In the genomic region with DNA sequence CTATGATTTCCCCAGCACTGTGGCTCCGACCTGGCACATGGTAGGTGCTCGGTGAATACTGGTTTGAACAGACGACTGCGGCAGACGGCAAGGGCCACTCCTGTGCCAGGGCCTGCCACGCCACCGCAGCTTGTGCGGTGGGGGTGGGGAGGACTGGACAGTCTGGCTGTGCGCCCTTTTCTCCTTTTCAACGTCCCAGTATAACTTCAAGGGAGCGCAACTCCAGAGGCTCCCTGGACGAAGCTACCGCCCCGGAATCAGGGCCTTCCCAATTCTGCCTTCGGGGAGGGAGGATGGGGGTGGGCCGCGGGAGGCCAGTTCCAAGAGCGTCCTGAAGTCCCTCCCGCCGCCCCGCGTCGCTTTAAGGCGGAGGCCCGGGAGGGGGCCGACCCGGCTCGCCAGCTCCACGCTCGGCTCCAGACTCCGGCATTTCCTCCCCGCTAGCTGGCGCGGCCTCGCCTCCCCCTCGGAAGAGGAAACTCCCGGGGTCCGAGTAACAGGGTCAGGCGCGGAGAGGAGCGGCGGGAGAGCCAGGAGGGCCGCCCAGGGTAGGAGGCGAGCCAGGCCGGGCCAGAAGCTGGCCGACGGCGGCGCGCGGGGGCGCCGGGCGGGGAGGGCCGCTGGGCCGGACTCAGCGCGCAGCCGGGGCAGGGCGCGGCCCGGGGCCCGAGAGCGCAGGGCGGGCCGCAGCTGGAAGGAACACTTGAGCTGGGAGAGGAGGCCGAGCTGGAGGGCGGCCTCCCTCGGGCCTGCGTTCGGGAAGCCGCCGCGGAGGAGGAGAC, we compare ENCODE assay signal across 8 cellular contexts. TPM values are rescaled to one million over a fixed set of nuclear protein-coding genes. Genes with fewer than 3 reads are reported as not detected.
DNase-seq lines count a peak whose midpoint lies in the region; ATAC-seq and TF ChIP-seq lines count a peak whose summit lies in the region.

TSS of gene ITPRIPL2 (plus strand) at position 388 of the 782 bp plus-strand sequence. CDS start 498 bp downstream, outside the sequence.

- H3K27ac Mint-ChIP-seq in activated T-helper 2 cell treated with anti-CD3 and anti-CD28 coated beads, Interferon-gamma antibody, Interleukin-2, Interleukin-4, amounts not matched to agents 10 μg/mL and 5 μg/mL and 100 μg/mL, durations not matched to agents 14 hours and 24 hours and 36 hours: peak within 1 kb of the TSS; percentile 88
- peak within 1 kb of the TSS; percentile 96 to 99 (median 97) for H3K27ac Mint-ChIP-seq in nephron

- H3K4me3 Mint-ChIP-seq in activated T-helper 2 cell treated with anti-CD3 and anti-CD28 coated beads, Interferon-gamma antibody, Interleukin-2, Interleukin-4, amounts not matched to agents 10 μg/mL and 5 μg/mL and 100 μg/mL, durations not matched to agents 14 hours and 24 hours and 36 hours (ENCODE audit: low read depth): peak within 1 kb of the TSS; percentile 83
- H3K4me3 Mint-ChIP-seq in nephron: peak within 1 kb of the TSS; percentile 91 to 95 (median 93)

- ATAC-seq in GM19463 (IDR thresholded peaks at IDR 0.05; ENCODE audit: unreplicated experiment): no peak

- peak within 1 kb of the TSS; percentile 65 for H3K27ac ChIP-seq in 22Rv1

- intact Hi-C loops in activated T-helper 2 cell treated with anti-CD3 and anti-CD28 coated beads, Interferon-gamma antibody, Interleukin-2, Interleukin-4, amounts not matched to agents 10 μg/mL and 5 μg/mL and 100 μg/mL, durations not matched to agents 14 hours and 24 hours and 36 hours (cut with micrococcal nuclease): loop anchor here (10.0 kb wide), 1 partner anchor 189 kb away; the partner anchor contains the start of gene SMG1

- peaks cover 32% of the 10 kb centered on the region for H3K36me3 Mint-ChIP-seq in activated T-helper 2 cell treated with anti-CD3 and anti-CD28 coated beads, Interferon-gamma antibody, Interleukin-2, Interleukin-4, amounts not matched to agents 10 μg/mL and 5 μg/mL and 100 μg/mL, durations not matched to agents 14 hours and 24 hours and 36 hours (ENCODE audit: low read depth)
- peaks cover 9% of the 10 kb centered on the region for H3K36me3 Mint-ChIP-seq in nephron (ENCODE audit: low read depth)

- H3K9me3 Mint-ChIP-seq in activated T-helper 2 cell treated with anti-CD3 and anti-CD28 coated beads, Interferon-gamma antibody, Interleukin-2, Interleukin-4, amounts not matched to agents 10 μg/mL and 5 μg/mL and 100 μg/mL, durations not matched to agents 14 hours and 24 hours and 36 hours: no peaks in the 10 kb centered on the region
- H3K9me3 Mint-ChIP-seq in nephron: no peaks in the 10 kb centered on the region

- DNase-seq in GM04504 (ENCODE audit: low read depth) (peak; percentile 87), LHCN-M2 (ENCODE audit: low read depth) (peak; percentile 89), foreskin melanocyte (peak; percentile 82), activated gamma-delta T cell treated with Interleukin-2 at 50 U/mL for 16 hours (no peak)
- DNase-seq in activated T-helper 2 cell treated with anti-CD3 and anti-CD28 coated beads, Interferon-gamma antibody, Interleukin-2, Interleukin-4, amounts not matched to agents 10 μg/mL and 5 μg/mL and 100 μg/mL, durations not matched to agents 14 hours and 24 hours and 36 hours (ENCODE audit: low spot score): peak; percentile 43

- TF ChIP-seq CTCF in 22Rv1 (IDR thresholded peaks at IDR 0.05) (0 out of 2 replicates have a peak, but pooled peaks have one; percentile 6), nephron (IDR thresholded peaks at IDR 0.05; ENCODE audit: unreplicated experiment in 3 of 3) (no peak)

- no peaks in the 10 kb centered on the region for H3K27me3 Mint-ChIP-seq in activated T-helper 2 cell treated with anti-CD3 and anti-CD28 coated beads, Interferon-gamma antibody, Interleukin-2, Interleukin-4, amounts not matched to agents 10 μg/mL and 5 μg/mL and 100 μg/mL, durations not matched to agents 14 hours and 24 hours and 36 hours (ENCODE audit: low read depth)
- H3K27me3 Mint-ChIP-seq in nephron (ENCODE audit: low read depth): peaks cover 4% of the 10 kb centered on the region

- H3K4me1 Mint-ChIP-seq in activated T-helper 2 cell treated with anti-CD3 and anti-CD28 coated beads, Interferon-gamma antibody, Interleukin-2, Interleukin-4, amounts not matched to agents 10 μg/mL and 5 μg/mL and 100 μg/mL, durations not matched to agents 14 hours and 24 hours and 36 hours (ENCODE audit: low read depth): peaks cover 39% of the 10 kb centered on the region
- peaks cover 35% of the 10 kb centered on the region for H3K4me1 Mint-ChIP-seq in nephron

RNA-seq across cellular contexts. Expression of gene ITPRIPL2, which starts in this region (rescaled TPM):
- total RNA-seq in LHCN-M2 (2014; rRNA removed): 37.9 and 42.3 TPM in 2 replicates
- 8.9 TPM for polyA plus RNA-seq in LHCN-M2 (2012)
- 44.4 and 48.0 TPM in 2 replicates for total RNA-seq in activated T-helper 2 cell treated with anti-CD3 and anti-CD28 coated beads, Interferon-gamma antibody, Interleukin-2, Interleukin-4, amounts not matched to agents 10 μg/mL and 5 μg/mL and 100 μg/mL, durations not matched to agents 14 hours and 24 hours and 36 hours
